14 cellular contexts compared by ENCODE assay signal in genomic region chr11:109914809-109915653, GRCh38.
DNase-seq lines count a peak whose midpoint lies in the region; ATAC-seq and TF ChIP-seq lines count a peak whose summit lies in the region.
"Had no signal": no experiment of that assay in that cellular context is flagged by ENCODE, and none has a peak within 500 bp of the region (broad histone marks: within the 10 kb centered on the region; RNA-seq: fewer than 3 reads in every experiment).

No MANE protein-coding gene starts in this region.

- ATAC-seq in GM18505 (IDR thresholded peaks at IDR 0.05; ENCODE audit: unreplicated experiment) (no peak), HG02798 (IDR thresholded peaks at IDR 0.05; ENCODE audit: poor library complexity, unreplicated experiment) (no peak)
- ATAC-seq: heart right ventricle had no signal

- DNase-seq in GM03348 (ENCODE audit: low spot score) (peak; percentile 46), LHCN-M2 (ENCODE audit: low read depth) (peak; percentile 50), cardiac fibroblast (ENCODE audit: low read depth in 2 of 2) (peak; percentile 3 to 69), myocyte (ENCODE audit: low read depth) (peak; percentile 66), NCI-H128 (lab: John Stamatoyannopoulos, UW; ENCODE audit: unreplicated experiment) (no peak), NCI-H345 treated with DMSO at 0.1 percent for 48 hours (lab: John Stamatoyannopoulos, UW; ENCODE audit: unreplicated experiment) (no peak)
- DNase-seq: activated T-cell treated with anti-CD3 and anti-CD28 coated beads, Interleukin-2, amount 50 U/mL, for 1 hour; CD4-positive, alpha-beta T cell; central memory CD4-positive, alpha-beta T cell; heart right ventricle; KG1; stimulated activated CD4-positive, alpha-beta T cell treated with anti-CD3 and anti-CD28 coated beads, Interleukin-4, amount 100 ng/mL, for 4 hours had no signal

- TF ChIP-seq CTCF in cardiac fibroblast (IDR thresholded peaks at IDR 0.05; ENCODE audit: low read depth, low read length) = no peak

- no peak for TF ChIP-seq POLR2A in GM18505 (IDR thresholded peaks at IDR 0.05; ENCODE audit: borderline replicate concordance, extremely low read depth, insufficient read depth, insufficient read length)

- no peak overlapping the region for H3K4me3 ChIP-seq in cardiac fibroblast (replicated peaks in 1 of 2; ENCODE audit: low read depth in 2 of 2, low read length in 2 of 2)
- H3K4me3 ChIP-seq: heart right ventricle had no signal

Comparison
In these comparisons a context has a peak if more than half of its experiments do, and no peak if none do; other contexts are left out.
1. DNase-seq: peak in GM03348 (single experiment), LHCN-M2 (single experiment), cardiac fibroblast (2 of 2) and myocyte (single experiment); none in NCI-H128 (single experiment) and NCI-H345 treated with DMSO at 0.1 percent for 48 hours (single experiment).